Comparison of ENCODE assay signal across 21 cellular contexts in the genomic region with DNA sequence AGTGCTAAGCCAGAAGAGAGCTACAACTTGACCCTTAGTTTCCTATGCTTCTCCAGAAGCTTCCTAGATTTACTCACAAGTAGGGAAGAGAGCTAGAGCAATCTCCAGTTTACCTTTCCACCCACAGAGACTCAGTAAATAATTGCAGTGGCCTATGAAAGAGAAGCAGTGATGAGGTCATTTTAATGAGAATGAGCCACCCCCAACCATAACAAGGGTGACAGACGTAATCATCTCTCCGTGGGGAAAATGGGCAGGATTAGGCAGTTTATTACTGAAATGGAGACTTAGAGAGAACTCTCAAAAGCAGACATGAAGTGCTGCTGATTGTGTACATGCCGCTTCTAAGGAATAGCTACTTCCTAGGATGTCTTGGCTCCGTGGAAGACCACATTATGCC.
DNase-seq lines count a peak whose midpoint lies in the region; ATAC-seq and TF ChIP-seq lines count a peak whose summit lies in the region.
"Had no signal": no experiment of that assay in that cellular context is flagged by ENCODE, and none has a peak within 500 bp of the region (broad histone marks: within the 10 kb centered on the region; RNA-seq: fewer than 3 reads in every experiment).

No MANE protein-coding gene starts in this region.

- H3K27me3 ChIP-seq in MG63: no peaks in the 10 kb centered on the region
- H3K27me3 ChIP-seq: SJCRH30 had no signal

- H3K4me3 ChIP-seq in MG63: no peak overlapping the region
- H3K4me3 ChIP-seq: GM12878, SJCRH30 had no signal

- ATAC-seq in HG03135 (IDR thresholded peaks at IDR 0.05; ENCODE audit: unreplicated experiment): no peak
- ATAC-seq: GM12878, T-cell had no signal

- DNase-seq in NCI-H1092 treated with DMSO at 0.1 percent for 48 hours (lab: John Stamatoyannopoulos, UW) (peak; percentile 27), NCI-H1092 (lab: John Stamatoyannopoulos, UW) (no peak), MG63 (peak; percentile 61), EL (no peak), islet precursor cell (no peak)
- DNase-seq: AML-193; C1 segment of cervical spinal cord; CD8-positive, alpha-beta memory T cell; H7; IMR-90; MV-4-11; NCI-H1417 treated with DMSO at 0.1 percent for 48 hours; NCI-H187 treated with DMSO at 0.1 percent for 48 hours; NCI-H446; NCI-H526; SJCRH30; T-cell had no signal

- TF ChIP-seq CTCF in C4-2B (conservative IDR thresholded peaks at IDR 0.05) (no peak), VCaP (conservative IDR thresholded peaks at IDR 0.05) (no peak)

- H3K9me3 ChIP-seq in MG63: peaks cover 4% of the 10 kb centered on the region; the same call in 1 of the 2 replicates
- H3K9me3 ChIP-seq: SJCRH30 had no signal

- H3K27ac ChIP-seq in C4-2B: peak overlapping the region; percentile 76; the same call in 1 of the 2 replicates
- peak overlapping the region; percentile 79 for H3K27ac ChIP-seq in VCaP
- H3K27ac ChIP-seq: SJCRH30 had no signal

- no peaks in the 10 kb centered on the region for H3K36me3 ChIP-seq in MG63
- H3K36me3 ChIP-seq: SJCRH30 had no signal

Comparison
In these comparisons a context has a peak if more than half of its experiments do, and no peak if none do; other contexts are left out.
1. DNase-seq: peak in NCI-H1092 treated with DMSO at 0.1 percent for 48 hours (single experiment) and MG63 (single experiment); none in NCI-H1092 (single experiment), EL (single experiment) and islet precursor cell (single experiment).